In the genomic region with DNA sequence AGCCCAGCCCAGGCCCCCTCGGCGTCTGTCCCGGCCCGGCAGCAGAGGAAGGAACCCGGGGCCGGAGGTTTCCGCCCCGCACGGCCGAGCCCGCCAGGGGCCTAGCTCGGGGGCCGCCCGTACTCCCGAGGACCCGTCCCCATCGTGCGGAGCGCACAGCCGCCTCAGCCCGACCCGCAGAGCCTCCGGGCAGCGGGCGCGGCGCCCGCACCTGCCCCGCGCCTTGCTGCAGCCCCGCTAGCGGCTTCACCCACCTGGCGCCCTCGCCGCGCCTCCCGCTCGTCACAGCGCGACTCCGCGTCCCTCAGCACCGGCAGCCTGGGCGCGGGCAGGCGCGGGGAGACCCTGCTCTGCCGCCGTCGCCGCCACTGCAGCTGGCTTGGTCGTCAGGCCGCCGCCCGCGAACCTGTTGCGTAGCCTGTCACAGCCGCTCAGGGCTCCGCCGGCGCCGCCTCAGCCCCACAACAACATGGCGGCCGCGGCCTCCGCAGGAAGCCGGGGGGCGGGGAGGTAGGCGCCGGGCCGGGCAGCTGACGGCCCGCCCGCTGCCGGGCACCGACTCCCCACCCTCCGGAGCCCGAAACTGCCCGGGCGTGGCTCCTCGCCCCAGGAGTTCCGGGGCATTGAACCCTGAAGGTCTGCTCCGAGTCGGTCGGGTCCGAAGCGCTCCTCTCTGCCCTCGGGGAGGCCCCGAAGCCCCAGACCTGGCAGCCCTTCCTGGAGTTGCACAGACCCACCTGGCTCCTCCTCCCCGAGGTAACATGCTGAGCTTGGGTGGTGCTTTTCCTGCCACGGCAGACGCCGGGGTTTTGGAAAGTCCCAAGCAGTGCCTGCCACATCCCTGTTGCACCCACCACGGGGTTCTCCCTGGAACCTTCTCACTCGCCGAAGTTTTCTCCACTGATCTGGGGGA, we compare ENCODE assay signal across 1 cellular context.
TF ChIP-seq lines count a peak whose summit lies in the region.

TSS of gene ITSN2 (minus strand) at position 487 of the 913 bp plus-strand sequence. CDS start 32,454 bp downstream, outside the sequence.

TF ChIP-seq in HepG2, 621 proteins besides CTCF, POLR2A, EP300 and RAD21 (continued from another document and continues in another):
- TF ChIP-seq ZSCAN20 (CRISPR knock-in tag; IDR thresholded peaks at IDR 0.05; ENCODE audit: borderline replicate concordance) (peak; percentile 61; the same call in 1 of the 2 replicates), IKZF5 (CRISPR knock-in tag; IDR thresholded peaks at IDR 0.05) (peak; percentile 33; the same call in 1 of the 2 replicates), MED8 (CRISPR knock-in tag; IDR thresholded peaks at IDR 0.05; ENCODE audit: insufficient replicate concordance) (peak; percentile 68), ZBTB34 (CRISPR knock-in tag; IDR thresholded peaks at IDR 0.05) (peak; percentile 32; the same call in 1 of the 2 replicates), ZBTB8A (CRISPR knock-in tag; IDR thresholded peaks at IDR 0.05; ENCODE audit: borderline replicate concordance, low read depth) (peak; percentile 96), SNAPC2 (CRISPR knock-in tag; IDR thresholded peaks at IDR 0.05) (0 out of 2 replicates have a peak, but pooled peaks have one; percentile 67), MAX (IDR thresholded peaks at IDR 0.05) (peak; percentile 73), ZNF543 (CRISPR knock-in tag; IDR thresholded peaks at IDR 0.05) (peak; percentile 65; the same call in 1 of the 2 replicates), ZNF280B (CRISPR knock-in tag; IDR thresholded peaks at IDR 0.05; ENCODE audit: borderline replicate concordance) (peak; percentile 88; the same call in 1 of the 2 replicates), ZNF441 (CRISPR knock-in tag; IDR thresholded peaks at IDR 0.05; ENCODE audit: borderline replicate concordance) (peak; percentile 54; the same call in 1 of the 2 replicates), ZBTB3 (CRISPR knock-in tag; IDR thresholded peaks at IDR 0.05; ENCODE audit: borderline replicate concordance, low read depth) (peak; percentile 37; the same call in 1 of the 2 replicates), ZMYM4 (CRISPR knock-in tag; IDR thresholded peaks at IDR 0.05) (peak; percentile 86), ZNF207 (IDR thresholded peaks at IDR 0.05; ENCODE audit: borderline replicate concordance) (no peak), RFXAP (CRISPR knock-in tag; IDR thresholded peaks at IDR 0.05; ENCODE audit: borderline replicate concordance) (no peak), PRDM15 (CRISPR knock-in tag; IDR thresholded peaks at IDR 0.05) (peak; percentile 54), ZSCAN29 (CRISPR knock-in tag; conservative IDR thresholded peaks at IDR 0.05) (peak; percentile 66; the same call in 1 of the 2 replicates), ASH2L (IDR thresholded peaks at IDR 0.05; ENCODE audit: insufficient read length, low read depth, low read length) (peak; percentile 91), GFI1 (CRISPR knock-in tag; IDR thresholded peaks at IDR 0.05; ENCODE audit: borderline replicate concordance) (0 out of 2 replicates have a peak, but pooled peaks have one; percentile 67), ZFP37 (CRISPR knock-in tag; IDR thresholded peaks at IDR 0.05; ENCODE audit: borderline replicate concordance) (no peak), ZNF841 (CRISPR knock-in tag; IDR thresholded peaks at IDR 0.05; ENCODE audit: borderline replicate concordance) (0 out of 2 replicates have a peak, but pooled peaks have one; percentile 59), ZNF724P (CRISPR knock-in tag; IDR thresholded peaks at IDR 0.05; ENCODE audit: borderline replicate concordance) (peak; percentile 63), RBM39 (IDR thresholded peaks at IDR 0.05; ENCODE audit: low read depth, low read length, poor library complexity, severe bottlenecking) (peak; percentile 78)
- TF ChIP-seq, protein P1, sequence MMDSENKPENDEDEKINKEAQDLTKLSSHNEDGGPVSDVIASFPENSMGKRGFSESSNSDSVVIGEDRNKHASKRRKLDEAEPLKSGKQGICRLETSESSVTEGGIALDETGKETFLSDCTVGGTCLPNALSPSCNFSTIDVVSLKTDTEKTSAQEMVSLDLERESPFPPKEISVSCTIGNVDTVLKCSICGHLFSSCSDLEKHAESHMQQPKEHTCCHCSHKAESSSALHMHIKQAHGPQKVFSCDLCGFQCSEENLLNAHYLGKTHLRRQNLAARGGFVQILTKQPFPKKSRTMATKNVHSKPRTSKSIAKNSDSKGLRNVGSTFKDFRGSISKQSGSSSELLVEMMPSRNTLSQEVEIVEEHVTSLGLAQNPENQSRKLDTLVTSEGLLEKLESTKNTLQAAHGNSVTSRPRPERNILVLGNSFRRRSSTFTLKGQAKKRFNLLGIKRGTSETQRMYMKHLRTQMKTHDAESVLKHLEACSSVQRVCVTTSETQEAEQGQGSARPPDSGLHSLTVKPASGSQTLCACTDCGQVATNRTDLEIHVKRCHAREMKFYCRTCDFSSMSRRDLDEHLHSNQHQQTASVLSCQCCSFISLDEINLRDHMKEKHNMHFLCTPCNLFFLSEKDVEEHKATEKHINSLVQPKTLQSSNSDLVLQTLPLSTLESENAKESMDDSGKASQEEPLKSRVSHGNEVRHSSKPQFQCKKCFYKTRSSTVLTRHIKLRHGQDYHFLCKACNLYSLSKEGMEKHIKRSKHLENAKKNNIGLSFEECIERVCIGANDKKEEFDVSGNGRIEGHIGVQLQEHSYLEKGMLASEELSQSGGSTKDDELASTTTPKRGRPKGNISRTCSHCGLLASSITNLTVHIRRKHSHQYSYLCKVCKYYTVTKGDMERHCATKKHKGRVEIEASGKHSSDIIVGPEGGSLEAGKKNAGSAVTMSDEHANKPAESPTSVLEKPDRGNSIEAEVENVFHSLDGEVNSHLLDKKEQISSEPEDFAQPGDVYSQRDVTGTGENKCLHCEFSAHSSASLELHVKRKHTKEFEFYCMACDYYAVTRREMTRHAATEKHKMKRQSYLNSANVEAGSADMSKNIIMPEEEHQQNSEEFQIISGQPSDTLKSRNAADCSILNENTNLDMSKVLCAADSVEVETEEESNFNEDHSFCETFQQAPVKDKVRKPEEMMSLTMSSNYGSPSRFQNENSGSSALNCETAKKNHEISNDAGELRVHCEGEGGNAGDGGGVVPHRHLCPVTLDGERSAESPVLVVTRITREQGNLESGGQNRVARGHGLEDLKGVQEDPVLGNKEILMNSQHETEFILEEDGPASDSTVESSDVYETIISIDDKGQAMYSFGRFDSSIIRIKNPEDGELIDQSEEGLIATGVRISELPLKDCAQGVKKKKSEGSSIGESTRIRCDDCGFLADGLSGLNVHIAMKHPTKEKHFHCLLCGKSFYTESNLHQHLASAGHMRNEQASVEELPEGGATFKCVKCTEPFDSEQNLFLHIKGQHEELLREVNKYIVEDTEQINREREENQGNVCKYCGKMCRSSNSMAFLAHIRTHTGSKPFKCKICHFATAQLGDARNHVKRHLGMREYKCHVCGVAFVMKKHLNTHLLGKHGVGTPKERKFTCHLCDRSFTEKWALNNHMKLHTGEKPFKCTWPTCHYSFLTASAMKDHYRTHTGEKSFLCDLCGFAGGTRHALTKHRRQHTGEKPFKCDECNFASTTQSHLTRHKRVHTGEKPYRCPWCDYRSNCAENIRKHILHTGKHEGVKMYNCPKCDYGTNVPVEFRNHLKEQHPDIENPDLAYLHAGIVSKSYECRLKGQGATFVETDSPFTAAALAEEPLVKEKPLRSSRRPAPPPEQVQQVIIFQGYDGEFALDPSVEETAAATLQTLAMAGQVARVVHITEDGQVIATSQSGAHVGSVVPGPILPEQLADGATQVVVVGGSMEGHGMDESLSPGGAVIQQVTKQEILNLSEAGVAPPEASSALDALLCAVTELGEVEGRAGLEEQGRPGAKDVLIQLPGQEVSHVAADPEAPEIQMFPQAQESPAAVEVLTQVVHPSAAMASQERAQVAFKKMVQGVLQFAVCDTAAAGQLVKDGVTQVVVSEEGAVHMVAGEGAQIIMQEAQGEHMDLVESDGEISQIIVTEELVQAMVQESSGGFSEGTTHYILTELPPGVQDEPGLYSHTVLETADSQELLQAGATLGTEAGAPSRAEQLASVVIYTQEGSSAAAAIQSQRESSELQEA (CRISPR knock-in tag; IDR thresholded peaks at IDR 0.05; ENCODE audit: not compliant biosample characterization), result peak; percentile 49
- TF ChIP-seq, protein P2, sequence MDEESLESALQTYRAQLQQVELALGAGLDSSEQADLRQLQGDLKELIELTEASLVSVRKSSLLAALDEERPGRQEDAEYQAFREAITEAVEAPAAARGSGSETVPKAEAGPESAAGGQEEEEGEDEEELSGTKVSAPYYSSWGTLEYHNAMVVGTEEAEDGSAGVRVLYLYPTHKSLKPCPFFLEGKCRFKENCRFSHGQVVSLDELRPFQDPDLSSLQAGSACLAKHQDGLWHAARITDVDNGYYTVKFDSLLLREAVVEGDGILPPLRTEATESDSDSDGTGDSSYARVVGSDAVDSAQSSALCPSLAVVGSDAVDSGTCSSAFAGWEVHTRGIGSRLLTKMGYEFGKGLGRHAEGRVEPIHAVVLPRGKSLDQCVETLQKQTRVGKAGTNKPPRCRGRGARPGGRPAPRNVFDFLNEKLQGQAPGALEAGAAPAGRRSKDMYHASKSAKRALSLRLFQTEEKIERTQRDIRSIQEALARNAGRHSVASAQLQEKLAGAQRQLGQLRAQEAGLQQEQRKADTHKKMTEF (CRISPR knock-in tag; IDR thresholded peaks at IDR 0.05), result peak; percentile 84
- TF ChIP-seq, protein P3, sequence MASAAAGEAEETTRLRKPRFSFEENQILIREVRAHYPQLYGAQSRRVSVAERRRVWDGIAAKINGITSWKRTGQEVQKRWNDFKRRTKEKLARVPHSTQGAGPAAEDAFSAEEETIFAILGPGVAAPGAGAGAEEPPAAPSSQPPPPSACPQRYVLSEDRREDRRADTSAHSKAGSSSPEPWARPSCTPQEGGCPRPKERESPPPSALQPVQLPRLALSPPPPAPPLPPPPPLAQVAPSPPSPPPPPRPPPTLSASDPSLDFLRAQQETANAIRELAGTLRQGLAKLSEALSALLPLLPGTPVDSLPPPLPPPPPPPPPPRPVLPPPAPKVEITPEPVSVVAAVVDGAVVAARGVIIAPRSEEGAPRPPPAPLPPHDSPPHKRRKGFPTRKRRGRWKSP (CRISPR knock-in tag; IDR thresholded peaks at IDR 0.05), result 0 out of 2 replicates have a peak, but pooled peaks have one; percentile 50
- TF ChIP-seq, protein P4, sequence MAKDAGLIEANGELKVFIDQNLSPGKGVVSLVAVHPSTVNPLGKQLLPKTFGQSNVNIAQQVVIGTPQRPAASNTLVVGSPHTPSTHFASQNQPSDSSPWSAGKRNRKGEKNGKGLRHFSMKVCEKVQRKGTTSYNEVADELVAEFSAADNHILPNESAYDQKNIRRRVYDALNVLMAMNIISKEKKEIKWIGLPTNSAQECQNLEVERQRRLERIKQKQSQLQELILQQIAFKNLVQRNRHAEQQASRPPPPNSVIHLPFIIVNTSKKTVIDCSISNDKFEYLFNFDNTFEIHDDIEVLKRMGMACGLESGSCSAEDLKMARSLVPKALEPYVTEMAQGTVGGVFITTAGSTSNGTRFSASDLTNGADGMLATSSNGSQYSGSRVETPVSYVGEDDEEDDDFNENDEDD (CRISPR knock-in tag; IDR thresholded peaks at IDR 0.05; ENCODE audit: borderline replicate concordance), result peak; percentile 62
